ENCODE assay signal across 1 cellular context in the genomic region with DNA sequence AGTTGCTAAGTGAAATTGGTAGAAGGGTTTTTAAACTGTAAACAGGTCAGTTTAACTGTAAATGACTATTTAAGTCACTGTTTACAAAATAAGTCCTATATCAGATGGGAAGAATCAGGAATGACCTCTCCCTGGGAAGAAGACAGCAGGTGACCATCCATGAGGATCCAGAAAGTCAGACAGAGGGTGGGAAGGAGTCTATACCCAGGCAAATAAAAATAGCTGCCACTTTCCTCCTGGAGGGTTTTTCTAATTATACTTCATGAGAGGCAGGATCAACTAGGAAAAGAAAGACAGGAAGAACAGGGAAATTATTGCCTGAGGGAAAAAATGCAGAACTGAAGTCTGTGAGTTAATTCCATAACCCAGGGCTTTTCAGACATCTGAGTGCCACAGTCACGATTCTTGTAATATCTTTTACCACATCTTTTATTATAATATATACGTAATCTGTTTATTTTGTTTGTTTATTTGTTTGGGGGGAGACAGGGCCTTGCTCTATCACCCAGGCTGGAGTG.
TF ChIP-seq lines count a peak whose summit lies in the region.

No MANE protein-coding gene starts in this region.

TF ChIP-seq in H1, 55 proteins besides CTCF, POLR2A, EP300 and RAD21:
- TF ChIP-seq GABPA (IDR thresholded peaks at IDR 0.05; ENCODE audit: borderline replicate concordance, insufficient read depth, low read length) (no peak), SP4 (IDR thresholded peaks at IDR 0.05; ENCODE audit: low read length) (no peak), KDM5A (IDR thresholded peaks at IDR 0.05; ENCODE audit: low read length) (no peak), SP1 (IDR thresholded peaks at IDR 0.05; ENCODE audit: low read depth, low read length) (no peak), FOSL1 (IDR thresholded peaks at IDR 0.05; ENCODE audit: insufficient read depth, low read depth, low read length) (no peak), POLR2AphosphoS5 (IDR thresholded peaks at IDR 0.05; ENCODE audit: low read depth, low read length) (no peak), KDM1A (IDR thresholded peaks at IDR 0.05; ENCODE audit: borderline replicate concordance, low read length) (no peak), GTF2F1 (IDR thresholded peaks at IDR 0.05; ENCODE audit: borderline replicate concordance, low read depth, low read length) (no peak), MAFK (IDR thresholded peaks at IDR 0.05; ENCODE audit: low read depth, low read length) (no peak), NRF1 (IDR thresholded peaks at IDR 0.05; ENCODE audit: low read depth, low read length) (no peak)
- TF ChIP-seq, protein P1, sequence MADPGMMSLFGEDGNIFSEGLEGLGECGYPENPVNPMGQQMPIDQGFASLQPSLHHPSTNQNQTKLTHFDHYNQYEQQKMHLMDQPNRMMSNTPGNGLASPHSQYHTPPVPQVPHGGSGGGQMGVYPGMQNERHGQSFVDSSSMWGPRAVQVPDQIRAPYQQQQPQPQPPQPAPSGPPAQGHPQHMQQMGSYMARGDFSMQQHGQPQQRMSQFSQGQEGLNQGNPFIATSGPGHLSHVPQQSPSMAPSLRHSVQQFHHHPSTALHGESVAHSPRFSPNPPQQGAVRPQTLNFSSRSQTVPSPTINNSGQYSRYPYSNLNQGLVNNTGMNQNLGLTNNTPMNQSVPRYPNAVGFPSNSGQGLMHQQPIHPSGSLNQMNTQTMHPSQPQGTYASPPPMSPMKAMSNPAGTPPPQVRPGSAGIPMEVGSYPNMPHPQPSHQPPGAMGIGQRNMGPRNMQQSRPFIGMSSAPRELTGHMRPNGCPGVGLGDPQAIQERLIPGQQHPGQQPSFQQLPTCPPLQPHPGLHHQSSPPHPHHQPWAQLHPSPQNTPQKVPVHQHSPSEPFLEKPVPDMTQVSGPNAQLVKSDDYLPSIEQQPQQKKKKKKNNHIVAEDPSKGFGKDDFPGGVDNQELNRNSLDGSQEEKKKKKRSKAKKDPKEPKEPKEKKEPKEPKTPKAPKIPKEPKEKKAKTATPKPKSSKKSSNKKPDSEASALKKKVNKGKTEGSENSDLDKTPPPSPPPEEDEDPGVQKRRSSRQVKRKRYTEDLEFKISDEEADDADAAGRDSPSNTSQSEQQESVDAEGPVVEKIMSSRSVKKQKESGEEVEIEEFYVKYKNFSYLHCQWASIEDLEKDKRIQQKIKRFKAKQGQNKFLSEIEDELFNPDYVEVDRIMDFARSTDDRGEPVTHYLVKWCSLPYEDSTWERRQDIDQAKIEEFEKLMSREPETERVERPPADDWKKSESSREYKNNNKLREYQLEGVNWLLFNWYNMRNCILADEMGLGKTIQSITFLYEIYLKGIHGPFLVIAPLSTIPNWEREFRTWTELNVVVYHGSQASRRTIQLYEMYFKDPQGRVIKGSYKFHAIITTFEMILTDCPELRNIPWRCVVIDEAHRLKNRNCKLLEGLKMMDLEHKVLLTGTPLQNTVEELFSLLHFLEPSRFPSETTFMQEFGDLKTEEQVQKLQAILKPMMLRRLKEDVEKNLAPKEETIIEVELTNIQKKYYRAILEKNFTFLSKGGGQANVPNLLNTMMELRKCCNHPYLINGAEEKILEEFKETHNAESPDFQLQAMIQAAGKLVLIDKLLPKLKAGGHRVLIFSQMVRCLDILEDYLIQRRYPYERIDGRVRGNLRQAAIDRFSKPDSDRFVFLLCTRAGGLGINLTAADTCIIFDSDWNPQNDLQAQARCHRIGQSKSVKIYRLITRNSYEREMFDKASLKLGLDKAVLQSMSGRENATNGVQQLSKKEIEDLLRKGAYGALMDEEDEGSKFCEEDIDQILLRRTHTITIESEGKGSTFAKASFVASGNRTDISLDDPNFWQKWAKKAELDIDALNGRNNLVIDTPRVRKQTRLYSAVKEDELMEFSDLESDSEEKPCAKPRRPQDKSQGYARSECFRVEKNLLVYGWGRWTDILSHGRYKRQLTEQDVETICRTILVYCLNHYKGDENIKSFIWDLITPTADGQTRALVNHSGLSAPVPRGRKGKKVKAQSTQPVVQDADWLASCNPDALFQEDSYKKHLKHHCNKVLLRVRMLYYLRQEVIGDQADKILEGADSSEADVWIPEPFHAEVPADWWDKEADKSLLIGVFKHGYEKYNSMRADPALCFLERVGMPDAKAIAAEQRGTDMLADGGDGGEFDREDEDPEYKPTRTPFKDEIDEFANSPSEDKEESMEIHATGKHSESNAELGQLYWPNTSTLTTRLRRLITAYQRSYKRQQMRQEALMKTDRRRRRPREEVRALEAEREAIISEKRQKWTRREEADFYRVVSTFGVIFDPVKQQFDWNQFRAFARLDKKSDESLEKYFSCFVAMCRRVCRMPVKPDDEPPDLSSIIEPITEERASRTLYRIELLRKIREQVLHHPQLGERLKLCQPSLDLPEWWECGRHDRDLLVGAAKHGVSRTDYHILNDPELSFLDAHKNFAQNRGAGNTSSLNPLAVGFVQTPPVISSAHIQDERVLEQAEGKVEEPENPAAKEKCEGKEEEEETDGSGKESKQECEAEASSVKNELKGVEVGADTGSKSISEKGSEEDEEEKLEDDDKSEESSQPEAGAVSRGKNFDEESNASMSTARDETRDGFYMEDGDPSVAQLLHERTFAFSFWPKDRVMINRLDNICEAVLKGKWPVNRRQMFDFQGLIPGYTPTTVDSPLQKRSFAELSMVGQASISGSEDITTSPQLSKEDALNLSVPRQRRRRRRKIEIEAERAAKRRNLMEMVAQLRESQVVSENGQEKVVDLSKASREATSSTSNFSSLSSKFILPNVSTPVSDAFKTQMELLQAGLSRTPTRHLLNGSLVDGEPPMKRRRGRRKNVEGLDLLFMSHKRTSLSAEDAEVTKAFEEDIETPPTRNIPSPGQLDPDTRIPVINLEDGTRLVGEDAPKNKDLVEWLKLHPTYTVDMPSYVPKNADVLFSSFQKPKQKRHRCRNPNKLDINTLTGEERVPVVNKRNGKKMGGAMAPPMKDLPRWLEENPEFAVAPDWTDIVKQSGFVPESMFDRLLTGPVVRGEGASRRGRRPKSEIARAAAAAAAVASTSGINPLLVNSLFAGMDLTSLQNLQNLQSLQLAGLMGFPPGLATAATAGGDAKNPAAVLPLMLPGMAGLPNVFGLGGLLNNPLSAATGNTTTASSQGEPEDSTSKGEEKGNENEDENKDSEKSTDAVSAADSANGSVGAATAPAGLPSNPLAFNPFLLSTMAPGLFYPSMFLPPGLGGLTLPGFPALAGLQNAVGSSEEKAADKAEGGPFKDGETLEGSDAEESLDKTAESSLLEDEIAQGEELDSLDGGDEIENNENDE (IDR thresholded peaks at IDR 0.05; ENCODE audit: insufficient replicate concordance, low read length) = no peak
